7 cellular contexts compared by ENCODE assay signal in the genomic region with DNA sequence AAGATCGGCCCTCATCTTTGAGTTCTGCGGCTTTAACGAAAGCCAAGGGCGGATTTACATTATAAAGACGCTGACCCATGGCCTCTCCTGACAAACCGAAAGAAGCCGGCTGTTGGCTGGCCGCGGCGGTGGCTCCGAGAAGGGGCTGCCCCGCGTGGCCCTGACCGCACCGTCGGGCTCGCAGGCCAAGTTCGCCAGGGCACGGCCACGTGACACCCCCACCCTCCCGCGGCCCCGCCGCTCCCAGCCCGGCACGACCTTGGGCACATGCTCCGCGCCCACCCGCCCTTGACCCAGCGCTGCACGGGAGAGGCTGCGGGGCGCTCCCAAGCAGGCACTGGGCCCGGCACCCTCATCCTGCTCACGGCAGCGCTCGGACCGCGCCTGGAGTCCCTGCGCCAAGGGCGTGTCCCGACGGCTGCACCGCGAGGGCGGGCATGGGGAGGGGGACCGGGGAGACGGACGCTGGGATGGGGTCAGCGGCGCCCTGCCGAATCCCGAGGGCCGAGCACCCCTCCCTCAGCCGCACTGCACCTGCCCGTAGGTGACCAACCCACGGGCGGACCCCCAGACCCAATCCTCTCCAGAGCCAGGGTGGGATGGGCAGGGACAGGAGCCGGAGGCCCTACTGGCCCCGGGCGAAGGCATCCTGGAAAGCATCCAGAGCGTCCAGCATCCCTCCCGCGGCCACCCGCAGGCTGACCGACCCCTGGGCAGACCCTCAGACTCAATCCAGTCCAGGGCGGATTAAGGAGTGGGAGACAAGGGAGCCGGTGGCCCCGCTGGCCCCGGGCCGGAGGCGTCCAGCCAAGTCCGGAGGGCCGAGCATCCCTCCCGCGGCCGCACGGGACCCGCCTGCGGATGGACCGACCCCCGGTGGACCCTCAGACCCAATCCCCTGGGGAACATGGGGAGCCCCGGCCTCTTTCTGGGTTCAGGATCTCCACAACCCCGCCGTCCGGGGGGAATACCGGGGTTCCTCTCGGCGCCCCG. TPM values are rescaled to one million over a fixed set of nuclear protein-coding genes. Genes with fewer than 3 reads are reported as not detected.
A peak's percentile ranks its signal among the peaks of the same experiment; 100 is the strongest.
DNase-seq lines count a peak whose midpoint lies in the region; ATAC-seq and TF ChIP-seq lines count a peak whose summit lies in the region.

No MANE protein-coding gene starts in this region.

- TF ChIP-seq CTCF in GM12865 (IDR thresholded peaks at IDR 0.05; ENCODE audit: insufficient read depth, low read depth, low read length, missing control alignments) (no peak), cardiac muscle cell (IDR thresholded peaks at IDR 0.05; ENCODE audit: low read depth, low read length) (no peak)

- ATAC-seq in HG03460 (IDR thresholded peaks at IDR 0.05; ENCODE audit: unreplicated experiment) (no peak), GM18511 (IDR thresholded peaks at IDR 0.05; ENCODE audit: unreplicated experiment) (no peak)

- H3K27me3 ChIP-seq in cardiac muscle cell: peaks cover 52% of the 10 kb centered on the region

- no peaks in the 10 kb centered on the region for H3K36me3 ChIP-seq in cardiac muscle cell

- peaks cover 19% of the 10 kb centered on the region for H3K4me1 ChIP-seq in cardiac muscle cell (ENCODE audit: low read depth)

- no peak overlapping the region for H3K27ac ChIP-seq in cardiac muscle cell

- intact Hi-C loops in posterior vena cava (cut with DNase I): no loop called here

- DNase-seq in GM12865 (ENCODE audit: low read depth): peak; percentile 44
- DNase-seq in MV-4-11 (lab: John Stamatoyannopoulos, UW): peak; percentile 26
- DNase-seq in activated naive CD4-positive, alpha-beta T cell treated with anti-CD3 and anti-CD28 coated beads, Interleukin-2, amount 50 U/mL, for 16 hours: peak; percentile 23
- DNase-seq in cardiac muscle cell (ENCODE audit: low read depth in 1 of 2, low spot score in 1 of 2): peak; percentile 33 to 66
- DNase-seq in posterior vena cava (ENCODE audit: low spot score): peak; percentile 88

- H3K4me3 ChIP-seq in GM12865 (ENCODE audit: low read depth, low read length) (peak overlapping the region; percentile 62), cardiac muscle cell (peak overlapping the region; percentile 30)

- H3K9me3 ChIP-seq in cardiac muscle cell (ENCODE audit: low read depth): no peaks in the 10 kb centered on the region

RNA-seq across cellular contexts. Expression of a gene that starts 0.8 kb away (rescaled TPM):
- 7.4 and 10.9 TPM in 2 replicates for total RNA-seq in cardiac muscle cell
- 1.7 and 2.1 TPM in 2 replicates for polyA plus RNA-seq in cardiac muscle cell
- 100 to 1,000 TPM in 1 of 2 donors, 10 to 100 TPM in 1; 62.3 to 127 TPM for total RNA-seq in posterior vena cava

Comparison
In these comparisons a context has a peak if more than half of its experiments do, and no peak if none do; other contexts are left out.
1. DNase-seq: peak in every context shown above with its lines; median percentile 88 in posterior vena cava; 50 in cardiac muscle cell; 44 in GM12865; 26 in MV-4-11; 23 in activated naive CD4-positive, alpha-beta T cell treated with anti-CD3 and anti-CD28 coated beads, Interleukin-2, amount 50 U/mL, for 16 hours.